ENCODE assay signal across 1 cellular context in the genomic region with DNA sequence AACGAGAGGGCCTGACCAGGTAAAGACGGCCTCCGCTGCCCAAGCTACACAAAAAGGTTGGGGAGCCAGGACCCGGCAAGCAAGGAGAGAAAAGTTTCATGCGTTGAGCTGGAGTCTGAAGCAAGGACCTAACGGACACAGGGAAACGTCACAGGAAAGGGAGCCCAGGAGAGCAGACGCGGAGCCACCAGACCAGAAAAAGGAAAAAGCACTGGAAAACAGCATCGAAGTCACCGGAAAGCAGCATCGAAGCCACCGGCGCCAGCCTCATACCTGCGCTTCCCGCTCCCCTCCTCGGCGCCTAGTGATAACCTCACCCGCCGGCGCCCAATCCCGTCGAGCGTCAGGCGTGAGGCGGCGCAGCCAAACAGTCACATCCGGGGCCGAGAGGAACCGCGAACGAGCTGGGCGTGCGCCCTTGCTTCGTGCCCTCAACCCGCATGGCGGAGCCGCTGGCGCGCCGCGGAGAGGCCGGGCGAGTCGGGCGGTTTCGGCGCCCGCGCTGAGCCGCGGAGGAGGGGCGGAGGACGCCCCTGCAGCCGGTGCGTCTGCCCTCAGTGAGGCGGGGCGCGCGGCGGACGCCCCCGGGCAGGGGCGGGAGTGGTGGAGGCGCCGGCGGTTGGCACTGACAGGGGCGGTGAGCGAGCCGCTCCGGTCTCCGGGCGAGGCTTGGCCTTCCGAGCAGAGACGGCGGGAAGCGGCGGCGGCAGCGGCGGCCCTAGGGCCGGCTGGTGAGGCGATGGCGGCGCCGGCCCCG.
TF ChIP-seq lines count a peak whose summit lies in the region.

A gene with protein sequence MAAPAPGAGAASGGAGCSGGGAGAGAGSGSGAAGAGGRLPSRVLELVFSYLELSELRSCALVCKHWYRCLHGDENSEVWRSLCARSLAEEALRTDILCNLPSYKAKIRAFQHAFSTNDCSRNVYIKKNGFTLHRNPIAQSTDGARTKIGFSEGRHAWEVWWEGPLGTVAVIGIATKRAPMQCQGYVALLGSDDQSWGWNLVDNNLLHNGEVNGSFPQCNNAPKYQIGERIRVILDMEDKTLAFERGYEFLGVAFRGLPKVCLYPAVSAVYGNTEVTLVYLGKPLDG (plus strand): TSS at position 415 of the 757 bp plus-strand sequence. CDS start 325 bp downstream, at position 740.
Gene WDR53 (minus strand): TSS at position 309 of the 757 bp plus-strand sequence. CDS start 7,079 bp downstream, outside the sequence.

TF ChIP-seq in liver, 16 proteins besides CTCF, POLR2A, EP300 and RAD21 (continued from another document):
- TF ChIP-seq REST (IDR thresholded peaks at IDR 0.05) = no peak
- TF ChIP-seq HNF4A (conservative IDR thresholded peaks at IDR 0.05) = peak in 1 of 2 donors; percentile 15
- peak; percentile 97 for TF ChIP-seq YY1 (IDR thresholded peaks at IDR 0.05)
- peak in 1 of 2 donors; percentile 21 for TF ChIP-seq EGR1 (IDR thresholded peaks at IDR 0.05; ENCODE audit: low read depth in 2 of 2)
- no peak for TF ChIP-seq HNF4G (IDR thresholded peaks at IDR 0.05)
- TF ChIP-seq NR2F2 (IDR thresholded peaks at IDR 0.05) = no peak
- peak; percentile 23 for TF ChIP-seq TAF1 (conservative IDR thresholded peaks at IDR 0.05)
- TF ChIP-seq, protein P1, sequence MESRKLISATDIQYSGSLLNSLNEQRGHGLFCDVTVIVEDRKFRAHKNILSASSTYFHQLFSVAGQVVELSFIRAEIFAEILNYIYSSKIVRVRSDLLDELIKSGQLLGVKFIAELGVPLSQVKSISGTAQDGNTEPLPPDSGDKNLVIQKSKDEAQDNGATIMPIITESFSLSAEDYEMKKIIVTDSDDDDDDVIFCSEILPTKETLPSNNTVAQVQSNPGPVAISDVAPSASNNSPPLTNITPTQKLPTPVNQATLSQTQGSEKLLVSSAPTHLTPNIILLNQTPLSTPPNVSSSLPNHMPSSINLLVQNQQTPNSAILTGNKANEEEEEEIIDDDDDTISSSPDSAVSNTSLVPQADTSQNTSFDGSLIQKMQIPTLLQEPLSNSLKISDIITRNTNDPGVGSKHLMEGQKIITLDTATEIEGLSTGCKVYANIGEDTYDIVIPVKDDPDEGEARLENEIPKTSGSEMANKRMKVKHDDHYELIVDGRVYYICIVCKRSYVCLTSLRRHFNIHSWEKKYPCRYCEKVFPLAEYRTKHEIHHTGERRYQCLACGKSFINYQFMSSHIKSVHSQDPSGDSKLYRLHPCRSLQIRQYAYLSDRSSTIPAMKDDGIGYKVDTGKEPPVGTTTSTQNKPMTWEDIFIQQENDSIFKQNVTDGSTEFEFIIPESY (IDR thresholded peaks at IDR 0.05) = peak; percentile 56
- TF ChIP-seq MAX (IDR thresholded peaks at IDR 0.05) = peak; percentile 71
